Comparison of ENCODE assay signal across 24 cellular contexts in genomic region chr11:72067676-72068075, GRCh38. TPM values are rescaled to one million over a fixed set of nuclear protein-coding genes. Genes with fewer than 3 reads are reported as not detected.
DNase-seq lines count a peak whose midpoint lies in the region; ATAC-seq, FAIRE-seq and TF ChIP-seq lines count a peak whose summit lies in the region.
"Had no signal": no experiment of that assay in that cellular context is flagged by ENCODE, and none has a peak within 500 bp of the region (broad histone marks: within the 10 kb centered on the region; RNA-seq: fewer than 3 reads in every experiment).

No MANE protein-coding gene starts in this region.

- peaks cover 25% of the 10 kb centered on the region for H3K36me3 Mint-ChIP-seq in activated CD4-positive, alpha-beta T cell treated with anti-CD3 and anti-CD28 coated beads, Interleukin-2, amount 10 ng/mL, durations not matched to agents 24 days and 14 days (ENCODE audit: low read depth)
- peaks cover 15% of the 10 kb centered on the region for H3K36me3 Mint-ChIP-seq in nephron (ENCODE audit: low read depth)
- peaks cover 21% of the 10 kb centered on the region for H3K36me3 Mint-ChIP-seq in activated CD8-positive, alpha-beta T cell treated with anti-CD3 and anti-CD28 coated beads for 36 hours (ENCODE audit: low read depth)

- no peaks in the 10 kb centered on the region for H3K36me3 ChIP-seq in thyroid gland

- ATAC-seq in activated CD8-positive, alpha-beta T cell treated with anti-CD3 and anti-CD28 coated beads for 36 hours, result no peak
- ATAC-seq: GM23338, left lobe of liver, sciatic nerve had no signal

- H3K4me3 ChIP-seq in coronary artery (no peak overlapping the region), thyroid gland (replicated peaks in 1 of 3) (no peak overlapping the region)
- H3K4me3 ChIP-seq: GM23338 had no signal

- CTCF ChIA-PET in activated CD8-positive, alpha-beta T cell treated with anti-CD3 and anti-CD28 coated beads for 36 hours (lab: Charles Lee), result interaction anchor here (0.6 to 3.2 kb wide), 3 partner anchors 24 to 76 kb away, joined by 3 to 20 read pairs (median 4); no protein-coding TSS in a partner anchor

- intact Hi-C loops in activated CD4-positive, alpha-beta T cell treated with anti-CD3 and anti-CD28 coated beads, Interleukin-2, amount 10 ng/mL, durations not matched to agents 24 days and 14 days (cut with micrococcal nuclease), result no loop called here
- intact Hi-C loops in thyroid gland (cut with DNase I), result no loop called here
- intact Hi-C loops in activated CD8-positive, alpha-beta T cell treated with anti-CD3 and anti-CD28 coated beads for 36 hours (cut with micrococcal nuclease), result no loop called here

- peaks cover 46% of the 10 kb centered on the region for H3K4me1 Mint-ChIP-seq in activated CD4-positive, alpha-beta T cell treated with anti-CD3 and anti-CD28 coated beads, Interleukin-2, amount 10 ng/mL, durations not matched to agents 24 days and 14 days
- H3K4me1 Mint-ChIP-seq in nephron, result peaks cover 43% of the 10 kb centered on the region
- H3K4me1 Mint-ChIP-seq in activated CD8-positive, alpha-beta T cell treated with anti-CD3 and anti-CD28 coated beads for 36 hours (ENCODE audit: low read depth), result peaks cover 32% of the 10 kb centered on the region

- peaks cover 60 to 64% of the 10 kb centered on the region in 2 donors for H3K4me1 ChIP-seq in thyroid gland

- H3K27ac Mint-ChIP-seq in activated CD4-positive, alpha-beta T cell treated with anti-CD3 and anti-CD28 coated beads, Interleukin-2, amount 10 ng/mL, durations not matched to agents 24 days and 14 days, result peak overlapping the region; percentile 43
- peak overlapping the region; percentile 3 to 85 (median 18) for H3K27ac Mint-ChIP-seq in nephron
- H3K27ac Mint-ChIP-seq in activated CD8-positive, alpha-beta T cell treated with anti-CD3 and anti-CD28 coated beads for 36 hours, result no peak overlapping the region
- H3K27ac Mint-ChIP-seq: activated naive CD8-positive, alpha-beta T cell treated with anti-CD3 and anti-CD28 coated beads, Interleukin-2, amount 10 ng/mL, durations not matched to agents 7 days and 5 days; GM23338 had no signal

- no peak overlapping the region for H3K4me3 Mint-ChIP-seq in activated CD4-positive, alpha-beta T cell treated with anti-CD3 and anti-CD28 coated beads, Interleukin-2, amount 10 ng/mL, durations not matched to agents 24 days and 14 days
- no peak overlapping the region for H3K4me3 Mint-ChIP-seq in nephron
- no peak overlapping the region for H3K4me3 Mint-ChIP-seq in activated CD8-positive, alpha-beta T cell treated with anti-CD3 and anti-CD28 coated beads for 36 hours
- H3K4me3 Mint-ChIP-seq: activated naive CD8-positive, alpha-beta T cell treated with anti-CD3 and anti-CD28 coated beads, Interleukin-2, amount 10 ng/mL, durations not matched to agents 7 days and 5 days; GM23338 had no signal

- H3K27me3 Mint-ChIP-seq in activated CD4-positive, alpha-beta T cell treated with anti-CD3 and anti-CD28 coated beads, Interleukin-2, amount 10 ng/mL, durations not matched to agents 24 days and 14 days, result no peaks in the 10 kb centered on the region
- no peaks in the 10 kb centered on the region for H3K27me3 Mint-ChIP-seq in nephron (ENCODE audit: low read depth)
- no peaks in the 10 kb centered on the region for H3K27me3 Mint-ChIP-seq in activated CD8-positive, alpha-beta T cell treated with anti-CD3 and anti-CD28 coated beads for 36 hours
- H3K27me3 Mint-ChIP-seq: activated naive CD8-positive, alpha-beta T cell treated with anti-CD3 and anti-CD28 coated beads, Interleukin-2, amount 10 ng/mL, durations not matched to agents 7 days and 5 days had no signal

- FAIRE-seq in HTR-8/SVneo (lab: Jason Lieb, UNC), result no peak
- FAIRE-seq: A204.1, D721Med, urothelium cell line had no signal

- H3K27me3 ChIP-seq in thyroid gland, result no peaks in the 10 kb centered on the region
- H3K27me3 ChIP-seq: BE2C had no signal

- H3K9me3 ChIP-seq in thyroid gland, result no peaks in the 10 kb centered on the region
- H3K9me3 ChIP-seq: BE2C had no signal

- no peaks in the 10 kb centered on the region for H3K9me3 Mint-ChIP-seq in activated CD4-positive, alpha-beta T cell treated with anti-CD3 and anti-CD28 coated beads, Interleukin-2, amount 10 ng/mL, durations not matched to agents 24 days and 14 days
- no peaks in the 10 kb centered on the region for H3K9me3 Mint-ChIP-seq in nephron
- no peaks in the 10 kb centered on the region for H3K9me3 Mint-ChIP-seq in activated CD8-positive, alpha-beta T cell treated with anti-CD3 and anti-CD28 coated beads for 36 hours
- H3K9me3 Mint-ChIP-seq: activated naive CD8-positive, alpha-beta T cell treated with anti-CD3 and anti-CD28 coated beads, Interleukin-2, amount 10 ng/mL, durations not matched to agents 7 days and 5 days; GM23338 had no signal

- DNase-seq in activated CD4-positive, alpha-beta T cell treated with anti-CD3 and anti-CD28 coated beads, Interleukin-2, amount 10 ng/mL, durations not matched to agents 24 days and 14 days, result no peak
- no peak for DNase-seq in activated CD4-positive, alpha-beta T cell treated with anti-CD3 and anti-CD28 coated beads, Interleukin-2, amount 50 U/mL, for 1 hour
- no peak for DNase-seq in coronary artery (ENCODE audit: low spot score)
- no peak for DNase-seq in thyroid gland
- no peak for DNase-seq in activated CD8-positive, alpha-beta T cell treated with anti-CD3 and anti-CD28 coated beads for 36 hours
- no peak for DNase-seq in HTR-8/SVneo (ENCODE audit: insufficient read length, low spot score)
- no peak for DNase-seq in NCI-H526 (lab: John Stamatoyannopoulos, UW)
- DNase-seq: activated naive CD8-positive, alpha-beta T cell treated with anti-CD3 and anti-CD28 coated beads, Interleukin-2, amount 10 ng/mL, durations not matched to agents 7 days and 5 days; BE2C; NCI-H1105 treated with DMSO at 0.1 percent for 48 hours; NCI-H2171 treated with DMSO at 0.1 percent for 48 hours; SHP77; stimulated activated naive CD4-positive, alpha-beta T cell had no signal

- H3K27ac ChIP-seq in coronary artery (peak overlapping the region; percentile 68 to 87), thyroid gland (peak overlapping the region; percentile 54 to 84 (median 72))

- POLR2A ChIA-PET in activated CD8-positive, alpha-beta T cell treated with anti-CD3 and anti-CD28 coated beads for 36 hours (lab: Charles Lee), result interaction anchor here (0.9 to 1.4 kb wide), 3 partner anchors 18 to 23 kb away, joined by 3 read pairs; no protein-coding TSS in a partner anchor

- TF ChIP-seq POLR2A in thyroid gland (IDR thresholded peaks at IDR 0.05), result no peak

- no peak for TF ChIP-seq CTCF in coronary artery (IDR thresholded peaks at IDR 0.05)
- no peak for TF ChIP-seq CTCF in nephron (IDR thresholded peaks at IDR 0.05; ENCODE audit: unreplicated experiment in 3 of 3)
- no peak for TF ChIP-seq CTCF in thyroid gland (IDR thresholded peaks at IDR 0.05)
- TF ChIP-seq CTCF in activated CD8-positive, alpha-beta T cell treated with anti-CD3 and anti-CD28 coated beads for 36 hours (IDR thresholded peaks at IDR 0.05), result no peak

RNA-seq across cellular contexts. Expression of gene NUMA1, which starts 12.7 kb away (rescaled TPM):
- 138 and 149 TPM in 2 replicates for total RNA-seq in activated CD4-positive, alpha-beta T cell treated with anti-CD3 and anti-CD28 coated beads, Interleukin-2, amount 10 ng/mL, durations not matched to agents 24 days and 14 days
- total RNA-seq in thyroid gland, result 100 to 1,000 TPM; 259 to 342 (median 280) TPM
- 100 to 1,000 TPM; 165 to 169 TPM for total RNA-seq in activated CD8-positive, alpha-beta T cell treated with anti-CD3 and anti-CD28 coated beads for 36 hours

RNA-seq across cellular contexts. Expression of gene LRRC51, which starts 13.0 kb away (rescaled TPM):
- total RNA-seq in activated CD4-positive, alpha-beta T cell treated with anti-CD3 and anti-CD28 coated beads, Interleukin-2, amount 10 ng/mL, durations not matched to agents 24 days and 14 days, result 7.0 and 7.1 TPM in 2 replicates
- total RNA-seq in thyroid gland, result 10 to 100 TPM; 13.0 to 24.5 (median 14.1) TPM
- 1 to 10 TPM; 7.0 to 7.7 TPM for total RNA-seq in activated CD8-positive, alpha-beta T cell treated with anti-CD3 and anti-CD28 coated beads for 36 hours

RNA-seq across cellular contexts. Expression of gene LAMTOR1, which starts 35.4 kb away (rescaled TPM):
- 78.6 and 81.4 TPM in 2 replicates for total RNA-seq in activated CD4-positive, alpha-beta T cell treated with anti-CD3 and anti-CD28 coated beads, Interleukin-2, amount 10 ng/mL, durations not matched to agents 24 days and 14 days
- 100 to 1,000 TPM; 127 to 204 (median 182) TPM for total RNA-seq in thyroid gland
- 10 to 100 TPM; 50.3 to 52.4 TPM for total RNA-seq in activated CD8-positive, alpha-beta T cell treated with anti-CD3 and anti-CD28 coated beads for 36 hours

RNA-seq across cellular contexts. Expression of gene TOMT, which starts 38.0 kb away (rescaled TPM):
- total RNA-seq in activated CD4-positive, alpha-beta T cell treated with anti-CD3 and anti-CD28 coated beads, Interleukin-2, amount 10 ng/mL, durations not matched to agents 24 days and 14 days, result not detected in 2 replicates
- not detected for total RNA-seq in thyroid gland
- not detected for total RNA-seq in activated CD8-positive, alpha-beta T cell treated with anti-CD3 and anti-CD28 coated beads for 36 hours
- total RNA-seq: activated naive CD8-positive, alpha-beta T cell treated with anti-CD3 and anti-CD28 coated beads, Interleukin-2, amount 10 ng/mL, durations not matched to agents 7 days and 5 days; dermis microvascular lymphatic vessel endothelial cell; GM23338; OCI-LY7; osteoblast; sciatic nerve; T-helper 1 cell treated with Interleukin-12 subunit alpha and Interleukin-12 subunit beta and Interleukin-4 antibody, amounts not matched to agents 30 ng/mL and 1 ng/mL, for 36 hours had no signal

RNA-seq across cellular contexts. Expression of gene ANAPC15, which starts 44.8 kb away (rescaled TPM):
- 52.1 and 54.9 TPM in 2 replicates for total RNA-seq in activated CD4-positive, alpha-beta T cell treated with anti-CD3 and anti-CD28 coated beads, Interleukin-2, amount 10 ng/mL, durations not matched to agents 24 days and 14 days
- 10 to 100 TPM; 21.5 to 49.6 (median 39.7) TPM for total RNA-seq in thyroid gland
- 10 to 100 TPM; 66.0 to 67.4 TPM for total RNA-seq in activated CD8-positive, alpha-beta T cell treated with anti-CD3 and anti-CD28 coated beads for 36 hours
